9 cellular contexts compared by ENCODE assay signal in the genomic region with DNA sequence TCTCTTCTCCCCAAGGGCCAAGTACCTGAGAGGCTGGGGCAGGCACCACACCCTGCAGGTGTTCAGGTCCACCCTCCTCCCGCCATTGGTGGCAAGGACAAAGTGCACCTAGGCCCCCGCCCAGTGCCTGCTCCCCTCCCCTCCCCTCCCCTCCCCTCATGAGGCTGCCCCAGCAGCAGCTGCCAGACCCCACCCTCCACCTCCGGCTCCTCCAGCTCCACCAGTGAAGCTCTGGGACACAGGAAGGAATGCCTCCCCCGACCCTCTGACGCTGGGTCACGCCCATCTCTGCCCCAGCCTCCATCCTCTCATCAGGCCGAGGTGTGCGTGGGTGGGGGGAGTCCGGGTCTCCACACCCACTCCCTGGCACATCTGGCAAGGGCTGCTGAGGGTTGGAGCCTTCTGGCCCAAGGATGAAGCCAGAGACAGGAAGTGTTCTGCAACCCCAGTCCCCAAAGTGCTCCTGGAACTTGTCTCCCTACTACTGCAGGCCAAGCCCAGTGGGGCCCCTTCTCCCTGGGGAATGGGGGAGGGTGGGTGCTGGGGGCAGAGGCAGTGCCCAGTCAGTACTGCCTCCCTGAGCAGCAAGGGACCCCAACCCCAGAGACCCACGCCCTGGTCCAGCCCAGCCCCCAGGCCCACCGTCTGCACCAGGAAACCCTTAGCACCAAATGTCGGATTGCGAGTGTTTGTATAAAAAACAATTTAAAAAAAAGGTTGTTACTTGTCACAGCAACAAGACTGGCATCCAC. TPM values are rescaled to one million over a fixed set of nuclear protein-coding genes. Genes with fewer than 3 reads are reported as not detected.
A peak's percentile ranks its signal among the peaks of the same experiment; 100 is the strongest.
DNase-seq lines count a peak whose midpoint lies in the region; ATAC-seq and TF ChIP-seq lines count a peak whose summit lies in the region.
"Had no signal": no experiment of that assay in that cellular context is flagged by ENCODE, and none has a peak within 500 bp of the region (broad histone marks: within the 10 kb centered on the region; RNA-seq: fewer than 3 reads in every experiment).

No MANE protein-coding gene starts in this region.

- no peaks in the 10 kb centered on the region for H3K27me3 Mint-ChIP-seq in activated naive CD4-positive, alpha-beta T cell treated with anti-CD3 and anti-CD28 coated beads, Interleukin-2, amount 10 ng/mL, durations not matched to agents 7 days and 5 days

- TF ChIP-seq CTCF in lung (IDR thresholded peaks at IDR 0.05; ENCODE audit: control extremely low read depth, extremely low read depth) (no peak), uterus (IDR thresholded peaks at IDR 0.05) (no peak)

- no peaks in the 10 kb centered on the region for H3K9me3 Mint-ChIP-seq in activated naive CD4-positive, alpha-beta T cell treated with anti-CD3 and anti-CD28 coated beads, Interleukin-2, amount 10 ng/mL, durations not matched to agents 7 days and 5 days

- intact Hi-C loops in uterus (cut with DNase I; ENCODE audit: low total_unique reads): no loop called here

- H3K36me3 Mint-ChIP-seq in activated naive CD4-positive, alpha-beta T cell treated with anti-CD3 and anti-CD28 coated beads, Interleukin-2, amount 10 ng/mL, durations not matched to agents 7 days and 5 days: peaks cover 10% of the 10 kb centered on the region

- H3K27ac ChIP-seq in lung (ENCODE audit: low read depth in 1 of 2, low read length in 1 of 2) (peak overlapping the region; percentile 17 to 65), uterus (peak overlapping the region; percentile 52 to 65)

- ATAC-seq in lung (ENCODE audit: insufficient read depth, low FRiP score) (no peak), HG02588 (IDR thresholded peaks at IDR 0.05; ENCODE audit: unreplicated experiment) (no peak), GM21423 (IDR thresholded peaks at IDR 0.05; ENCODE audit: unreplicated experiment) (no peak)

- H3K4me1 Mint-ChIP-seq in activated naive CD4-positive, alpha-beta T cell treated with anti-CD3 and anti-CD28 coated beads, Interleukin-2, amount 10 ng/mL, durations not matched to agents 7 days and 5 days: peaks cover 41% of the 10 kb centered on the region

- TF ChIP-seq POLR2A in uterus (IDR thresholded peaks at IDR 0.05): no peak

- H3K4me3 ChIP-seq in MG63: peak overlapping the region; percentile 98
- no peak overlapping the region for H3K4me3 ChIP-seq in lung
- H3K4me3 ChIP-seq in uterus: no peak overlapping the region

- no peaks in the 10 kb centered on the region for H3K9me3 ChIP-seq in MG63
- no peaks in the 10 kb centered on the region for H3K9me3 ChIP-seq in lung (ENCODE audit: control insufficient read depth in 2 of 2, insufficient read depth in 1 of 2, low read length in 1 of 2)
- H3K9me3 ChIP-seq in uterus: no peaks in the 10 kb centered on the region
- H3K9me3 ChIP-seq: HAP-1 had no signal

- peak overlapping the region; percentile 15 for H3K4me3 Mint-ChIP-seq in activated naive CD4-positive, alpha-beta T cell treated with anti-CD3 and anti-CD28 coated beads, Interleukin-2, amount 10 ng/mL, durations not matched to agents 7 days and 5 days

- H3K27me3 ChIP-seq in MG63: no peaks in the 10 kb centered on the region
- H3K27me3 ChIP-seq in lung (ENCODE audit: control insufficient read depth, insufficient read depth): no peaks in the 10 kb centered on the region
- no peaks in the 10 kb centered on the region for H3K27me3 ChIP-seq in uterus

- peak overlapping the region; percentile 77 for H3K27ac Mint-ChIP-seq in activated naive CD4-positive, alpha-beta T cell treated with anti-CD3 and anti-CD28 coated beads, Interleukin-2, amount 10 ng/mL, durations not matched to agents 7 days and 5 days

- H3K4me1 ChIP-seq in lung (ENCODE audit: control insufficient read depth in 2 of 2, insufficient read depth in 2 of 2, low read length in 2 of 2): peaks cover 0 to 16% of the 10 kb centered on the region in 2 donors
- H3K4me1 ChIP-seq in uterus: peaks cover 8 to 9% of the 10 kb centered on the region in 2 donors

- WGBS in lung, 2 donors: 46 to 58% methylated on average over 11 to 13 of the region's 13 CpGs

- H3K36me3 ChIP-seq in MG63 (peaks cover 51% of the 10 kb centered on the region), lung (ENCODE audit: control insufficient read depth in 2 of 2, insufficient read depth in 2 of 2, low read length in 2 of 2) (peaks cover 0 to 30% of the 10 kb centered on the region in 2 donors), uterus (no peaks in the 10 kb centered on the region)

- DNase-seq in COLO668 (lab: John Stamatoyannopoulos, UW; ENCODE audit: unreplicated experiment) (peak; percentile 93), MG63 (peak; percentile 93), lung (ENCODE audit: low spot score) (no peak), uterus (peak in 1 of 2 donors; percentile 57), SKM-1 (lab: John Stamatoyannopoulos, UW; ENCODE audit: unreplicated experiment) (no peak)
- peak; percentile 43 for DNase-seq in activated naive CD4-positive, alpha-beta T cell treated with anti-CD3 and anti-CD28 coated beads, Interleukin-2, amount 10 ng/mL, durations not matched to agents 7 days and 5 days

- CTCF ChIA-PET in activated naive CD4-positive, alpha-beta T cell treated with anti-CD3 and anti-CD28 coated beads, Interleukin-2, amount 10 ng/mL, durations not matched to agents 7 days and 5 days (lab: Charles Lee): interaction anchor here (1.0 kb wide), 1 partner anchor 15 kb away, joined by 3 read pairs; no protein-coding TSS in a partner anchor

RNA-seq across cellular contexts. Expression of a gene that starts 1.6 kb away (rescaled TPM):
- 17.1 and 35.9 TPM in 2 replicates for total RNA-seq in MG63 (2014; rRNA removed; shearing (Covaris generic); ENCODE audit: low replicate concordance)
- total RNA-seq in lung (10 to 100 TPM; 33.6 to 42.7 TPM), uterus (10 to 100 TPM; 21.8 to 64.6 (median 23.5) TPM)
- polyA plus RNA-seq in lung: 10 to 100 TPM; 34.8 to 37.5 TPM

RNA-seq across cellular contexts. Expression of a gene that starts 11.9 kb away (rescaled TPM):
- 14.4 and 20.8 TPM in 2 replicates for total RNA-seq in MG63 (2014; rRNA removed; shearing (Covaris generic); ENCODE audit: low replicate concordance)
- total RNA-seq in lung (10 to 100 TPM; 10.7 to 18.9 TPM), uterus (10 to 100 TPM in 3 of 4 donors, 1 to 10 TPM in 1; 4.7 to 23.3 (median 17.4) TPM)
- 10 to 100 TPM in 1 of 2 donors, 1 to 10 TPM in 1; 8.7 to 13.0 TPM for polyA plus RNA-seq in lung

RNA-seq across cellular contexts. Expression of a gene that starts 21.6 kb away (rescaled TPM):
- total RNA-seq in MG63 (2014; rRNA removed; shearing (Covaris generic); ENCODE audit: low replicate concordance): 0.07 and 3.9 TPM in 2 replicates
- 1 to 10 TPM; 2.3 to 6.4 TPM for total RNA-seq in lung
- 1 to 10 TPM; 4.7 to 6.8 TPM for polyA plus RNA-seq in lung
- 1 to 10 TPM in 2 of 4 donors, under 1 TPM in 1, not detected in 1; 0.83 to 7.6 (median 1.2) TPM for total RNA-seq in uterus

RNA-seq across cellular contexts. Expression of a gene that starts 23.1 kb away (rescaled TPM):
- total RNA-seq in MG63 (2014; rRNA removed; shearing (Covaris generic); ENCODE audit: low replicate concordance): 96.5 and 126 TPM in 2 replicates
- 10 to 100 TPM; 61.2 to 65.0 TPM for total RNA-seq in lung
- 10 to 100 TPM; 43.6 to 47.1 TPM for polyA plus RNA-seq in lung
- 10 to 100 TPM; 28.5 to 73.0 (median 69.6) TPM for total RNA-seq in uterus

Comparison
In these comparisons a context has a peak if more than half of its experiments do, and no peak if none do; other contexts are left out.
1. DNase-seq: peak in COLO668 (single experiment), MG63 (single experiment) and activated naive CD4-positive, alpha-beta T cell treated with anti-CD3 and anti-CD28 coated beads, Interleukin-2, amount 10 ng/mL, durations not matched to agents 7 days and 5 days (single experiment); none in lung (single experiment) and SKM-1 (single experiment).